ENCODE assay signal across 16 cellular contexts in genomic region chr3:45113625-45114050, GRCh38. TPM values are rescaled to one million over a fixed set of nuclear protein-coding genes. Genes with fewer than 3 reads are reported as not detected.
DNase-seq lines count a peak whose midpoint lies in the region; ATAC-seq, FAIRE-seq and TF ChIP-seq lines count a peak whose summit lies in the region.
"Had no signal": no experiment of that assay in that cellular context is flagged by ENCODE, and none has a peak within 500 bp of the region (broad histone marks: within the 10 kb centered on the region; RNA-seq: fewer than 3 reads in every experiment).

No MANE protein-coding gene starts in this region.

- TF ChIP-seq CTCF in kidney (IDR thresholded peaks at IDR 0.05; ENCODE audit: borderline replicate concordance, extremely low read depth, insufficient read depth), result no peak
- TF ChIP-seq CTCF in chondrocyte (IDR thresholded peaks at IDR 0.05), result no peak
- no peak for TF ChIP-seq CTCF in CD14-positive monocyte (IDR thresholded peaks at IDR 0.05)

- H3K27ac Mint-ChIP-seq in activated naive CD8-positive, alpha-beta T cell treated with anti-CD3 and anti-CD28 coated beads for 36 hours, result peak overlapping the region; percentile 80
- H3K27ac Mint-ChIP-seq in chondrocyte (ENCODE audit: unreplicated experiment), result no peak overlapping the region
- peak overlapping the region in 3 of 7 donors; percentile 54 to 76 (median 69) for H3K27ac Mint-ChIP-seq in CD14-positive monocyte
- H3K27ac Mint-ChIP-seq: activated naive CD4-positive, alpha-beta T cell treated with anti-CD3 and anti-CD28 coated beads, Interleukin-2, amount 10 ng/mL, durations not matched to agents 7 days and 5 days; neural progenitor cell; T-helper 1 cell treated with Interleukin-12 subunit alpha and Interleukin-12 subunit beta and Interleukin-4 antibody, amounts not matched to agents 30 μg/mL and 1 μg/mL, for 36 hours had no signal

- H3K27me3 ChIP-seq in right cardiac atrium (ENCODE audit: control insufficient read depth, insufficient read depth), result no peaks in the 10 kb centered on the region
- H3K27me3 ChIP-seq: neural progenitor cell, Peyer's patch had no signal

- peaks cover 10% of the 10 kb centered on the region for H3K36me3 Mint-ChIP-seq in activated naive CD8-positive, alpha-beta T cell treated with anti-CD3 and anti-CD28 coated beads for 36 hours
- H3K36me3 Mint-ChIP-seq in chondrocyte (ENCODE audit: low read depth), result no peaks in the 10 kb centered on the region
- peaks cover 0 to 6% of the 10 kb centered on the region in 2 donors for H3K36me3 Mint-ChIP-seq in CD14-positive monocyte
- H3K36me3 Mint-ChIP-seq: neural progenitor cell had no signal

- peaks cover 55% of the 10 kb centered on the region for H3K4me1 Mint-ChIP-seq in activated naive CD8-positive, alpha-beta T cell treated with anti-CD3 and anti-CD28 coated beads for 36 hours
- H3K4me1 Mint-ChIP-seq in chondrocyte (ENCODE audit: low read depth), result no peaks in the 10 kb centered on the region
- H3K4me1 Mint-ChIP-seq in CD14-positive monocyte, result peaks cover 54% of the 10 kb centered on the region

- DNase-seq in stimulated activated CD4-positive, alpha-beta T cell treated with anti-CD3 and anti-CD28 coated beads, Interleukin-15, amount 100 ng/mL, for 24 hours, result peak; percentile 35
- DNase-seq in stimulated activated CD4-positive, alpha-beta T cell treated with anti-CD3 and anti-CD28 coated beads, Interleukin-4, amount 100 ng/mL, for 4 hours, result no peak
- DNase-seq in activated naive CD8-positive, alpha-beta T cell treated with anti-CD3 and anti-CD28 coated beads for 36 hours, result no peak
- DNase-seq in right cardiac atrium (no peak), kidney (no peak), chondrocyte (ENCODE audit: low spot score) (no peak), CD14-positive monocyte (ENCODE audit: low spot score) (no peak)
- DNase-seq: activated CD4-positive, alpha-beta T cell treated with anti-CD3 and anti-CD28 coated beads, Interleukin-2, amount 50 U/mL, for 48 hours; activated naive CD4-positive, alpha-beta T cell treated with anti-CD3 and anti-CD28 coated beads, Interleukin-2, amount 10 ng/mL, durations not matched to agents 7 days and 5 days; DMS53; NCI-H1417 treated with DMSO at 0.1 percent for 48 hours; NCI-H446; Peyer's patch had no signal

- H3K9me3 ChIP-seq in right cardiac atrium (ENCODE audit: control insufficient read depth, low read length) (no peaks in the 10 kb centered on the region), kidney (ENCODE audit: control insufficient read depth in 1 of 2, low read length in 2 of 2) (no peaks in the 10 kb centered on the region)
- H3K9me3 ChIP-seq: Peyer's patch had no signal

- WGBS in right cardiac atrium, result 46% methylated on average over 6 of the region's 6 CpGs

- no peak for FAIRE-seq in kidney (lab: Jason Lieb, UNC)

- no peak overlapping the region for H3K9ac ChIP-seq in kidney (ENCODE audit: low read length in 2 of 2)
- H3K9ac ChIP-seq: neural progenitor cell had no signal

- peak overlapping the region; percentile 76 for H3K27ac ChIP-seq in right cardiac atrium (ENCODE audit: low read length)
- H3K27ac ChIP-seq in kidney (ENCODE audit: low read depth in 2 of 2, low read length in 2 of 2), result no peak overlapping the region
- H3K27ac ChIP-seq: neural progenitor cell, Peyer's patch had no signal

- peaks cover 10% of the 10 kb centered on the region for H3K27me3 Mint-ChIP-seq in activated naive CD8-positive, alpha-beta T cell treated with anti-CD3 and anti-CD28 coated beads for 36 hours
- peaks cover 15% of the 10 kb centered on the region for H3K27me3 Mint-ChIP-seq in chondrocyte (ENCODE audit: low read depth)
- peaks cover 0 to 2% (median 2%) of the 10 kb centered on the region in 3 donors for H3K27me3 Mint-ChIP-seq in CD14-positive monocyte (ENCODE audit: low read depth in 3 of 3)

- no peak overlapping the region for H3K4me3 Mint-ChIP-seq in activated naive CD8-positive, alpha-beta T cell treated with anti-CD3 and anti-CD28 coated beads for 36 hours
- H3K4me3 Mint-ChIP-seq in chondrocyte (ENCODE audit: unreplicated experiment) (no peak overlapping the region), CD14-positive monocyte (no peak overlapping the region)
- H3K4me3 Mint-ChIP-seq: activated naive CD4-positive, alpha-beta T cell treated with anti-CD3 and anti-CD28 coated beads, Interleukin-2, amount 10 ng/mL, durations not matched to agents 7 days and 5 days; neural progenitor cell; T-helper 1 cell treated with Interleukin-12 subunit alpha and Interleukin-12 subunit beta and Interleukin-4 antibody, amounts not matched to agents 30 μg/mL and 1 μg/mL, for 36 hours had no signal

- intact Hi-C loops in right cardiac atrium (cut with DNase I) (no loop called here), kidney (cut with DNase I) (no loop called here), CD14-positive monocyte (cut with micrococcal nuclease) (loop anchor here (5.0 to 10.0 kb wide), 3 partner anchors 46 to 71 kb away; no protein-coding TSS in a partner anchor)

- H3K4me3 ChIP-seq in right cardiac atrium (ENCODE audit: low read length), result no peak overlapping the region
- no peak overlapping the region for H3K4me3 ChIP-seq in kidney (ENCODE audit: low read length in 2 of 2)
- H3K4me3 ChIP-seq: neural progenitor cell, Peyer's patch had no signal

- peaks cover 6% of the 10 kb centered on the region for H3K9me3 Mint-ChIP-seq in activated naive CD8-positive, alpha-beta T cell treated with anti-CD3 and anti-CD28 coated beads for 36 hours
- H3K9me3 Mint-ChIP-seq in chondrocyte (ENCODE audit: low read depth), result no peaks in the 10 kb centered on the region
- H3K9me3 Mint-ChIP-seq in CD14-positive monocyte, result peaks cover 0 to 8% (median 0%) of the 10 kb centered on the region in 7 donors
- H3K9me3 Mint-ChIP-seq: activated naive CD4-positive, alpha-beta T cell treated with anti-CD3 and anti-CD28 coated beads, Interleukin-2, amount 10 ng/mL, durations not matched to agents 7 days and 5 days; neural progenitor cell; T-helper 1 cell treated with Interleukin-12 subunit alpha and Interleukin-12 subunit beta and Interleukin-4 antibody, amounts not matched to agents 30 μg/mL and 1 μg/mL, for 36 hours had no signal

- H3K36me3 ChIP-seq in kidney (ENCODE audit: control insufficient read depth in 1 of 2, insufficient read depth in 2 of 2, low read length in 2 of 2), result no peaks in the 10 kb centered on the region
- H3K36me3 ChIP-seq: neural progenitor cell had no signal

- ATAC-seq in right cardiac atrium (peak; percentile 71 to 85), HG02885 (IDR thresholded peaks at IDR 0.05; ENCODE audit: poor library complexity, unreplicated experiment) (no peak)

- H3K4me1 ChIP-seq in right cardiac atrium (ENCODE audit: control insufficient read depth, insufficient read depth, low read length), result no peaks in the 10 kb centered on the region
- no peaks in the 10 kb centered on the region for H3K4me1 ChIP-seq in kidney (ENCODE audit: control insufficient read depth in 1 of 2, insufficient read depth in 1 of 2, low read depth in 1 of 2, low read length in 2 of 2)
- H3K4me1 ChIP-seq: neural progenitor cell had no signal

RNA-seq across cellular contexts. Expression of gene CDCP1, which starts 32.5 kb away (rescaled TPM):
- total RNA-seq in activated naive CD8-positive, alpha-beta T cell treated with anti-CD3 and anti-CD28 coated beads for 36 hours, result 1 to 10 TPM in 1 of 2 experiments, under 1 TPM in 1; 0.82 to 1.1 TPM
- total RNA-seq in right cardiac atrium, result under 1 TPM; 0.31 to 0.72 (median 0.46) TPM
- 0.09 TPM for polyA plus RNA-seq in right cardiac atrium
- 39.6 TPM for total RNA-seq in kidney
- 3.7 TPM for polyA plus RNA-seq in kidney (ENCODE audit: insufficient read depth, low read depth, low replicate concordance)
- 0.15 to 0.48 TPM (median 0.18 TPM) in 3 replicates for total RNA-seq in chondrocyte
- polyA plus RNA-seq in CD14-positive monocyte, result 1 to 10 TPM in 1 of 2 donors, under 1 TPM in 1; 0.42 to 1.3 TPM

Comparison
In these comparisons a context has a peak if more than half of its experiments do, and no peak if none do; other contexts are left out.
1. RNA of gene CDCP1, which starts 32.5 kb away (total RNA-seq): 39.6 TPM in kidney (single experiment); 0.82 to 1.1 TPM in activated naive CD8-positive, alpha-beta T cell treated with anti-CD3 and anti-CD28 coated beads for 36 hours, 0.31 to 0.72 TPM in right cardiac atrium and 0.15 to 0.48 TPM in chondrocyte; every median in the first group is over 10 times any median in the second.
2. intact Hi-C loops: an anchor here in CD14-positive monocyte (5.0 to 10.0 kb wide); none called in right cardiac atrium and kidney.